ENCODE assay signal across 2 cellular contexts in genomic region chr19:20045742-20046141, GRCh38. TPM values are rescaled to one million over a fixed set of nuclear protein-coding genes. Genes with fewer than 3 reads are reported as not detected.
"Had no signal": no experiment of that assay in that cellular context is flagged by ENCODE, and none has a peak within 500 bp of the region (broad histone marks: within the 10 kb centered on the region; RNA-seq: fewer than 3 reads in every experiment).

No MANE protein-coding gene starts in this region.

RNA-seq across cellular contexts. Expression of gene ZNF682, which starts 6.4 kb away (rescaled TPM):
- total RNA-seq: MCF 10A, NCI-H460 had no signal

RNA-seq across cellular contexts. Expression of gene ZNF90, which starts 32.1 kb away (rescaled TPM):
- total RNA-seq: MCF 10A, NCI-H460 had no signal
